20 cellular contexts compared by ENCODE assay signal in genomic region chr5:73280386-73280785, GRCh38.
DNase-seq lines count a peak whose midpoint lies in the region; ATAC-seq and TF ChIP-seq lines count a peak whose summit lies in the region.
"Had no signal": no experiment of that assay in that cellular context is flagged by ENCODE, and none has a peak within 500 bp of the region (broad histone marks: within the 10 kb centered on the region; RNA-seq: fewer than 3 reads in every experiment).

No MANE protein-coding gene starts in this region.

- intact Hi-C loops in activated CD4-positive, alpha-beta memory T cell treated with anti-CD3 and anti-CD28 coated beads for 36 hours (cut with micrococcal nuclease) = no loop called here

- no peak for DNase-seq in activated CD4-positive, alpha-beta memory T cell treated with anti-CD3 and anti-CD28 coated beads for 36 hours
- no peak for DNase-seq in NCI-H82 (lab: John Stamatoyannopoulos, UW)
- no peak for DNase-seq in GM13976 (ENCODE audit: low spot score)
- DNase-seq in NCI-H524 treated with DMSO at 0.1 percent for 48 hours (lab: John Stamatoyannopoulos, UW) = no peak
- DNase-seq: activated CD4-positive, alpha-beta T cell treated with anti-CD3 and anti-CD28 coated beads, Interleukin-2, amount 10 ng/mL, durations not matched to agents 24 days and 14 days; CD4-positive, alpha-beta T cell; cortex of kidney; DMS53; H7; left colon; NCI-H1417 treated with DMSO at 0.1 percent for 48 hours; NCI-H2171; NK-92 treated with Interleukin-12 subunit alpha and Interleukin-12 subunit beta, amount 100 ng/mL, for 24 hours; nucleus accumbens; right cardiac atrium; stimulated activated naive CD4-positive, alpha-beta T cell had no signal

- no peak overlapping the region for H3K4me3 ChIP-seq in skin epidermis

- H3K27ac Mint-ChIP-seq in activated CD4-positive, alpha-beta memory T cell treated with anti-CD3 and anti-CD28 coated beads for 36 hours = no peak overlapping the region
- H3K27ac Mint-ChIP-seq: activated CD4-positive, alpha-beta T cell treated with anti-CD3 and anti-CD28 coated beads, Interleukin-2, amount 10 ng/mL, durations not matched to agents 24 days and 14 days; CD4-positive, alpha-beta T cell had no signal

- CTCF ChIA-PET in activated CD4-positive, alpha-beta memory T cell treated with anti-CD3 and anti-CD28 coated beads for 36 hours (lab: Charles Lee) = interaction anchor here (0.6 kb wide), 1 partner anchor 174 kb away, joined by 3 read pairs; no protein-coding TSS in a partner anchor

- H3K36me3 Mint-ChIP-seq in activated CD4-positive, alpha-beta memory T cell treated with anti-CD3 and anti-CD28 coated beads for 36 hours = no peaks in the 10 kb centered on the region

- no peak overlapping the region for H3K4me3 Mint-ChIP-seq in activated CD4-positive, alpha-beta memory T cell treated with anti-CD3 and anti-CD28 coated beads for 36 hours
- H3K4me3 Mint-ChIP-seq: activated CD4-positive, alpha-beta T cell treated with anti-CD3 and anti-CD28 coated beads, Interleukin-2, amount 10 ng/mL, durations not matched to agents 24 days and 14 days; CD4-positive, alpha-beta T cell had no signal

- H3K4me1 Mint-ChIP-seq in activated CD4-positive, alpha-beta memory T cell treated with anti-CD3 and anti-CD28 coated beads for 36 hours (ENCODE audit: low read depth) = no peaks in the 10 kb centered on the region
- H3K4me1 Mint-ChIP-seq: activated CD4-positive, alpha-beta T cell treated with anti-CD3 and anti-CD28 coated beads, Interleukin-2, amount 10 ng/mL, durations not matched to agents 24 days and 14 days had no signal

- H3K27ac ChIP-seq in VCaP = peak overlapping the region; percentile 89
- H3K27ac ChIP-seq in skin epidermis = peak overlapping the region in 11 of 21 experiments; percentile 24 to 61 (median 39)

- H3K27me3 Mint-ChIP-seq in activated CD4-positive, alpha-beta memory T cell treated with anti-CD3 and anti-CD28 coated beads for 36 hours = peaks cover 39% of the 10 kb centered on the region

- in situ Hi-C loops in GM13976 (cut with MboI; ENCODE audit: low sequenced_read_pairs, unreplicated experiment) = no loop called here

- TF ChIP-seq CTCF in VCaP (conservative IDR thresholded peaks at IDR 0.05) (no peak), GM13976 (IDR thresholded peaks at IDR 0.05; ENCODE audit: borderline replicate concordance, control extremely low read depth, extremely low read depth, insufficient read depth, missing control alignments) (no peak)

- no peaks in the 10 kb centered on the region for H3K9me3 Mint-ChIP-seq in activated CD4-positive, alpha-beta memory T cell treated with anti-CD3 and anti-CD28 coated beads for 36 hours
- H3K9me3 Mint-ChIP-seq: activated CD4-positive, alpha-beta T cell treated with anti-CD3 and anti-CD28 coated beads, Interleukin-2, amount 10 ng/mL, durations not matched to agents 24 days and 14 days; CD4-positive, alpha-beta T cell had no signal

- POLR2A ChIA-PET in activated CD4-positive, alpha-beta memory T cell treated with anti-CD3 and anti-CD28 coated beads for 36 hours (lab: Charles Lee) = no interaction called here

- ATAC-seq in GM19324 (IDR thresholded peaks at IDR 0.05; ENCODE audit: low FRiP score, unreplicated experiment) (peak; percentile 64), esophagus mucosa (peak; percentile 75)
- ATAC-seq: left colon had no signal
